Comparison of ENCODE assay signal across 13 cellular contexts in the genomic region with DNA sequence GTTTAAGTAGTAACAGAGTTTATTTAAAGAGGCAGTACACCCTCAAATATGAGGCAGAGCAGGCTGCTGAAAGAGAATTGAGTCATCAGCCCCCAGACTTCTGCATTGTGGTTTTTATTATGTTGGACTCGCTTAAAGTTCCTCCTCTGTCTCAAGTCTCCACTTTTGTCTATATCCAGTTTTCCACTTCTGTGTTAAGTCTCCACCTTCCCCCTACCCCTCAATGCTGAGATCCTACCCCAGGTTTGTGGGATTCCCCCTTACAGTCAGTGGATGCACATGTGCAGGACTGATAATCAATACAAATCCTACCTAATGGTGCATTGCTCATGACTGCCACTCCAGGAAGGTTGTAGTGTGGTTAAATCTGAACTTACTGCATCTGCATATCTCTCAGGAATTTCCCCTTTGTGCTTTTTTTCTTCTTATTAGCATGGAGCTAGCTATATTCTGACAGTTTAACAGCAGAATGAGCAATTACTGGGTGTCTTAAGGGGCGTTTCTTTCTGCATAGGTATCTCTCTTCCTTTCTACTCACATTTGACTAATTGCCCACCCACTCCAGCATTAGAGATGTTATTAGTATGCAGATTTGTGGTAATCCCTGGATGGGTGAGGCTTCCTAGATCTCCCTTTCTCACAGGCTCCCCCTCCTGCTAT. TPM values are rescaled to one million over a fixed set of nuclear protein-coding genes. Genes with fewer than 3 reads are reported as not detected.
DNase-seq lines count a peak whose midpoint lies in the region; ATAC-seq, FAIRE-seq and TF ChIP-seq lines count a peak whose summit lies in the region.
"Had no signal": no experiment of that assay in that cellular context is flagged by ENCODE, and none has a peak within 500 bp of the region (broad histone marks: within the 10 kb centered on the region; RNA-seq: fewer than 3 reads in every experiment).

No MANE protein-coding gene starts in this region.

- H3K4me1 Mint-ChIP-seq in stimulated activated naive B cell treated with anti-CD40 and anti-IgM and Interleukin-4, amounts not matched to agents 10 μg/mL and 1 μg/mL and 100 μg/mL, for 72 hours = peaks cover 32 to 41% of the 10 kb centered on the region in 2 donors

- ATAC-seq in Right ventricle myocardium inferior = peak; percentile 37
- no peak for ATAC-seq in right cardiac atrium
- ATAC-seq in stimulated activated naive B cell treated with anti-CD40 and anti-IgM and Interleukin-4, amounts not matched to agents 10 μg/mL and 1 μg/mL and 100 μg/mL, for 72 hours (replicated peaks) = peak; percentile 91

- peaks cover 0 to 2% of the 10 kb centered on the region in 2 donors for H3K36me3 Mint-ChIP-seq in stimulated activated naive B cell treated with anti-CD40 and anti-IgM and Interleukin-4, amounts not matched to agents 10 μg/mL and 1 μg/mL and 100 μg/mL, for 72 hours

- intact Hi-C loops in Right ventricle myocardium inferior (cut with DNase I) (no loop called here), right cardiac atrium (cut with DNase I) (no loop called here), ascending aorta (cut with DNase I) (no loop called here)

- peak overlapping the region; percentile 71 to 73 for H3K4me3 Mint-ChIP-seq in stimulated activated naive B cell treated with anti-CD40 and anti-IgM and Interleukin-4, amounts not matched to agents 10 μg/mL and 1 μg/mL and 100 μg/mL, for 72 hours

- H3K27ac ChIP-seq in right cardiac atrium (ENCODE audit: low read length) = no peak overlapping the region
- no peak overlapping the region for H3K27ac ChIP-seq in ascending aorta

- no peaks in the 10 kb centered on the region for H3K36me3 ChIP-seq in ascending aorta
- H3K36me3 ChIP-seq: BE2C had no signal

- H3K9me3 ChIP-seq in right cardiac atrium (ENCODE audit: control insufficient read depth, low read length) (no peaks in the 10 kb centered on the region), ascending aorta (peaks cover 0 to 6% of the 10 kb centered on the region in 2 donors)
- H3K9me3 ChIP-seq: BE2C had no signal

- H3K27me3 ChIP-seq in right cardiac atrium (ENCODE audit: control insufficient read depth, insufficient read depth) = no peaks in the 10 kb centered on the region
- H3K27me3 ChIP-seq in ascending aorta = no peaks in the 10 kb centered on the region
- H3K27me3 ChIP-seq: BE2C had no signal

- WGBS in right cardiac atrium = 72% methylated on average over 2 of the region's 2 CpGs

- H3K4me1 ChIP-seq in right cardiac atrium (ENCODE audit: control insufficient read depth, insufficient read depth, low read length) = no peaks in the 10 kb centered on the region
- H3K4me1 ChIP-seq in ascending aorta = no peaks in the 10 kb centered on the region

- no peak for DNase-seq in Right ventricle myocardium inferior (ENCODE audit: missing footprints)
- no peak for DNase-seq in right cardiac atrium
- peak; percentile 94 for DNase-seq in NOMO-1 treated with DMSO at 0.1 percent for 48 hours (lab: John Stamatoyannopoulos, UW; ENCODE audit: unreplicated experiment)
- DNase-seq in astrocyte of the hippocampus (ENCODE audit: low read depth, low spot score) = peak; percentile 29
- DNase-seq in stimulated activated naive B cell treated with anti-CD40 and anti-IgM and Interleukin-4, amounts not matched to agents 10 μg/mL and 1 μg/mL and 100 μg/mL, for 72 hours = peak; percentile 65
- DNase-seq in frontal cortex (ENCODE audit: low spot score in 2 of 2) = no peak
- DNase-seq in ascending aorta (ENCODE audit: low spot score in 2 of 2) = no peak
- no peak for DNase-seq in GOT3 (lab: John Stamatoyannopoulos, UW)
- DNase-seq: BE2C, left cardiac atrium, NCI-H510A had no signal

- H3K27me3 Mint-ChIP-seq in stimulated activated naive B cell treated with anti-CD40 and anti-IgM and Interleukin-4, amounts not matched to agents 10 μg/mL and 1 μg/mL and 100 μg/mL, for 72 hours = no peaks in the 10 kb centered on the region

- no peak for TF ChIP-seq CTCF in ascending aorta (IDR thresholded peaks at IDR 0.05)

- H3K27ac Mint-ChIP-seq in stimulated activated naive B cell treated with anti-CD40 and anti-IgM and Interleukin-4, amounts not matched to agents 10 μg/mL and 1 μg/mL and 100 μg/mL, for 72 hours = peak overlapping the region; percentile 83

- H3K9me3 Mint-ChIP-seq in stimulated activated naive B cell treated with anti-CD40 and anti-IgM and Interleukin-4, amounts not matched to agents 10 μg/mL and 1 μg/mL and 100 μg/mL, for 72 hours = peaks cover 1 to 3% of the 10 kb centered on the region in 2 donors

- FAIRE-seq in frontal cortex (lab: Jason Lieb, UNC) = no peak
- FAIRE-seq: endometrium had no signal

- no peak overlapping the region for H3K4me3 ChIP-seq in right cardiac atrium (ENCODE audit: low read length)
- no peak overlapping the region for H3K4me3 ChIP-seq in ascending aorta

RNA-seq across cellular contexts. Expression of a gene that starts 11.9 kb away (rescaled TPM):
- total RNA-seq in Right ventricle myocardium inferior (not detected), right cardiac atrium (not detected), frontal cortex (not detected), ascending aorta (not detected)
- not detected for polyA plus RNA-seq in right cardiac atrium
- total RNA-seq: activated CD8-positive, alpha-beta memory T cell treated with anti-CD3 and anti-CD28 coated beads for 36 hours; left cardiac atrium had no signal

Comparison
In these comparisons a context has a peak if more than half of its experiments do, and no peak if none do; other contexts are left out.
1. ATAC-seq: peak in Right ventricle myocardium inferior (single experiment) and stimulated activated naive B cell treated with anti-CD40 and anti-IgM and Interleukin-4, amounts not matched to agents 10 μg/mL and 1 μg/mL and 100 μg/mL, for 72 hours (2 of 2); none in right cardiac atrium (0 of 2).
2. DNase-seq: peak in NOMO-1 treated with DMSO at 0.1 percent for 48 hours (single experiment), astrocyte of the hippocampus (single experiment) and stimulated activated naive B cell treated with anti-CD40 and anti-IgM and Interleukin-4, amounts not matched to agents 10 μg/mL and 1 μg/mL and 100 μg/mL, for 72 hours (single experiment); none in Right ventricle myocardium inferior (single experiment), right cardiac atrium (0 of 3), frontal cortex (0 of 2), ascending aorta (0 of 2) and GOT3 (single experiment).